Comparison of ENCODE assay signal across 20 cellular contexts in genomic region chr17:79012563-79013134, GRCh38. TPM values are rescaled to one million over a fixed set of nuclear protein-coding genes. Genes with fewer than 3 reads are reported as not detected.
"Had no signal": no experiment of that assay in that cellular context is flagged by ENCODE, and none has a peak within 500 bp of the region (broad histone marks: within the 10 kb centered on the region; RNA-seq: fewer than 3 reads in every experiment).

No MANE protein-coding gene starts in this region.

- H3K36me3 Mint-ChIP-seq: naive thymus-derived CD8-positive, alpha-beta T cell; T-cell had no signal

- ATAC-seq: activated naive CD8-positive, alpha-beta T cell treated with anti-CD3 and anti-CD28 coated beads, Interleukin-2, amount 50 U/mL, for 24 hours; left lobe of liver; lower lobe of right lung; naive thymus-derived CD8-positive, alpha-beta T cell; T-cell had no signal

- H3K4me3 Mint-ChIP-seq: activated naive CD4-positive, alpha-beta T cell treated with anti-CD3 and anti-CD28 coated beads for 36 hours; activated naive CD8-positive, alpha-beta T cell treated with anti-CD3 and anti-CD28 coated beads, Interleukin-2, amount 50 U/mL, for 24 hours; T-cell had no signal

- DNase-seq: activated CD4-positive, alpha-beta T cell treated with anti-CD3 and anti-CD28 coated beads for 1 hour; activated CD8-positive, alpha-beta memory T cell treated with anti-CD3 and anti-CD28 coated beads for 24 hours; activated effector memory CD4-positive, alpha-beta T cell treated with Interleukin-2 at 50 U/mL for 16 hours; activated naive CD4-positive, alpha-beta T cell treated with anti-CD3 and anti-CD28 coated beads for 36 hours; activated naive CD8-positive, alpha-beta T cell treated with anti-CD3 and anti-CD28 coated beads, Interleukin-2, amount 50 U/mL, for 24 hours; activated T-cell treated with anti-CD3 and anti-CD28 coated beads, Interleukin-2, amount 50 U/mL, for 48 hours; cortex of kidney; foreskin melanocyte; lower lobe of right lung; retina; stimulated activated CD4-positive, alpha-beta T cell treated with anti-CD3 and anti-CD28 coated beads, Interleukin-4, amount 100 ng/mL, for 1 hour; stimulated activated naive CD4-positive, alpha-beta T cell treated with Interleukin-2 at 50 U/mL for 16 hours; T-cell; T-helper 9 cell; transverse colon; uterus had no signal

- H3K27me3 Mint-ChIP-seq: progenitor cell of endocrine pancreas had no signal

- H3K4me3 ChIP-seq: lower lobe of right lung, transverse colon, uterus had no signal

- H3K4me1 ChIP-seq: uterus had no signal

- FAIRE-seq: endometrium had no signal

- H3K36me3 ChIP-seq: lower lobe of right lung, transverse colon, uterus had no signal

- H3K27ac ChIP-seq: lower lobe of right lung, transverse colon, uterus had no signal

- H3K27ac Mint-ChIP-seq: activated naive CD4-positive, alpha-beta T cell treated with anti-CD3 and anti-CD28 coated beads for 36 hours; activated naive CD8-positive, alpha-beta T cell treated with anti-CD3 and anti-CD28 coated beads, Interleukin-2, amount 50 U/mL, for 24 hours; progenitor cell of endocrine pancreas; T-cell had no signal

- H3K27me3 ChIP-seq: transverse colon, uterus had no signal

- H3K9me3 ChIP-seq: lower lobe of right lung, transverse colon, uterus had no signal

RNA-seq across cellular contexts. Expression of gene C1QTNF1, which starts 11.3 kb away (rescaled TPM):
- total RNA-seq: naive thymus-derived CD8-positive, alpha-beta T cell had no signal
- polyA plus RNA-seq: naive thymus-derived CD8-positive, alpha-beta T cell had no signal
